Comparison of ENCODE assay signal across 1 cellular context in genomic region chr19:50518091-50519005, GRCh38.
TF ChIP-seq lines count a peak whose summit lies in the region.

No MANE protein-coding gene starts in this region.

TF ChIP-seq in GM12878, 131 proteins besides CTCF, POLR2A, EP300 and RAD21:
- TF ChIP-seq RBBP5 (conservative IDR thresholded peaks at IDR 0.05) = no peak
- TF ChIP-seq CBX3 (IDR thresholded peaks at IDR 0.05; ENCODE audit: borderline replicate concordance, low read depth) = no peak
- TF ChIP-seq ZBED1 (IDR thresholded peaks at IDR 0.05; ENCODE audit: borderline replicate concordance) = no peak
- TF ChIP-seq POLR2AphosphoS5 (IDR thresholded peaks at IDR 0.05; ENCODE audit: low read length) = no peak
- TF ChIP-seq NR2C1 (IDR thresholded peaks at IDR 0.05) = no peak
- no peak for TF ChIP-seq DPF2 (IDR thresholded peaks at IDR 0.05)
- no peak for TF ChIP-seq NR2F1 (conservative IDR thresholded peaks at IDR 0.05)
